ENCODE assay signal across 8 cellular contexts in the genomic region with DNA sequence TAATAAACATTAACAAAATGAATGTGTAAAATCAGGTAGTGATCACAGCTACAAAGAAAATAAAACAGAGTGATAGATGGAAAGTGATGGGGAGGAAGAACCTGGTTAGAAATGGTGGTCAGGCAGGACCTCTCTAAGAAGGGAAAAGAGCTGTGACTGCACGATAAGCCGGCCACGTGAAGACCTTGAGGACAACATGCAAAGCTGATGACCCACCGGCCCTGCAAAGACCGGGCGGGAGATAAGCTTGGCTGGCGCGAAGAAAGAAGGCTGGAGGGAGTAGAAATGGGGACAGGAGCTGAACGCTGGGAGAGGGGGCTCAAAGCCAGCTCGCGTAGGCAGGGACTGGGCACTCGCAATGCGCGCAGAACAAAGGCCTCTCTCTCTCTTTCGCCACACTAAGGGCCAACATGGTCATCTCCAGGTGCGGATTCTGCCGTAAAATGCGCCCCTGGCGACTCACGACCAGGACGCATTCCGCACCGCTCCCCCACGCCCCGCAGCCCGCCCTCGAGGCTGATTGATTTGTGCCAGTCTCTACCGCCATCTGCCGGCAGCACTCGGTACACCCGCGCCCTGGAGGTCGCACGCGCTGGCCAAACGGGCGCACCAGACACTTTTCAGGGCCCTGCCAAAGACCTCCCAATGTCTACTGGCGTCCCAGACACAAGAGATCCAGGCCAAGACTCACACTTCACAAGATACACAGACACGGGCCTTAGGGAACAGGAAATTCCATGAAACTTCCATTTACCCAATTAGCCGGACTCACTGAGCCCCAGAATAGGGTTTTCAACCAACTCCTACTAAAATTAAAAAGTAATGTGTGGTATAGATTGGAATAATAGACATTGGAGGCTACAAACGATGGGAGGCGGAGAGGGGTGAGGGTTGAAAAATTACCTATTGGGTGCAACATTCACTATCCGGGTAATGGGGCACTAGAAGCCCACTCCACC. TPM values are rescaled to one million over a fixed set of nuclear protein-coding genes. Genes with fewer than 3 reads are reported as not detected.
DNase-seq lines count a peak whose midpoint lies in the region; ATAC-seq and TF ChIP-seq lines count a peak whose summit lies in the region.

No MANE protein-coding gene starts in this region.

- peak overlapping the region; percentile 80 for H3K4me3 Mint-ChIP-seq in activated CD4-positive, alpha-beta T cell treated with anti-CD3 and anti-CD28 coated beads, Interleukin-2, amount 10 ng/mL, durations not matched to agents 24 days and 14 days
- peak overlapping the region; percentile 78 for H3K4me3 Mint-ChIP-seq in dendritic cell treated with granulocyte-macrophage colony-stimulating factor and Interleukin-4, amounts not matched to agents 40 ng/mL and 50 ng/mL, for 4 days

- peaks cover 11% of the 10 kb centered on the region for H3K4me1 Mint-ChIP-seq in activated CD4-positive, alpha-beta T cell treated with anti-CD3 and anti-CD28 coated beads, Interleukin-2, amount 10 ng/mL, durations not matched to agents 24 days and 14 days
- H3K4me1 Mint-ChIP-seq in dendritic cell treated with granulocyte-macrophage colony-stimulating factor and Interleukin-4, amounts not matched to agents 40 ng/mL and 50 ng/mL, for 4 days (ENCODE audit: low read depth), result peaks cover 12% of the 10 kb centered on the region

- H3K27me3 ChIP-seq in BE2C, result no peaks in the 10 kb centered on the region

- no peaks in the 10 kb centered on the region for H3K4me1 ChIP-seq in BE2C

- H3K36me3 Mint-ChIP-seq in activated CD4-positive, alpha-beta T cell treated with anti-CD3 and anti-CD28 coated beads, Interleukin-2, amount 10 ng/mL, durations not matched to agents 24 days and 14 days (ENCODE audit: low read depth), result no peaks in the 10 kb centered on the region
- no peaks in the 10 kb centered on the region for H3K36me3 Mint-ChIP-seq in dendritic cell treated with granulocyte-macrophage colony-stimulating factor and Interleukin-4, amounts not matched to agents 40 ng/mL and 50 ng/mL, for 4 days (ENCODE audit: low read depth)

- TF ChIP-seq CTCF in BE2C (IDR thresholded peaks at IDR 0.05; ENCODE audit: low read depth, low read length) (peak; percentile 63), lower leg skin (IDR thresholded peaks at IDR 0.05) (peak in 1 of 3 donors; percentile 82)

- intact Hi-C loops in activated CD4-positive, alpha-beta T cell treated with anti-CD3 and anti-CD28 coated beads, Interleukin-2, amount 10 ng/mL, durations not matched to agents 24 days and 14 days (cut with micrococcal nuclease), result loop anchor here (1.0 to 2.0 kb wide), 4 partner anchors 23 to 64 kb away; a partner anchor contains a TSS
- intact Hi-C loops in dendritic cell treated with granulocyte-macrophage colony-stimulating factor and Interleukin-4, amounts not matched to agents 40 ng/mL and 50 ng/mL, for 4 days (cut with micrococcal nuclease), result loop anchor here (1.0 kb wide), 1 partner anchor 58 kb away; no protein-coding TSS in a partner anchor
- intact Hi-C loops in lower leg skin (cut with DNase I; ENCODE audit: low total_unique reads), result no loop called here

- no peaks in the 10 kb centered on the region for H3K36me3 ChIP-seq in BE2C

- no peaks in the 10 kb centered on the region for H3K9me3 Mint-ChIP-seq in activated CD4-positive, alpha-beta T cell treated with anti-CD3 and anti-CD28 coated beads, Interleukin-2, amount 10 ng/mL, durations not matched to agents 24 days and 14 days
- H3K9me3 Mint-ChIP-seq in dendritic cell treated with granulocyte-macrophage colony-stimulating factor and Interleukin-4, amounts not matched to agents 40 ng/mL and 50 ng/mL, for 4 days, result no peaks in the 10 kb centered on the region

- TF ChIP-seq POLR2A in GM19099 (IDR thresholded peaks at IDR 0.05; ENCODE audit: extremely low read depth, insufficient read length, low read depth) (peak; percentile 48), lower leg skin (IDR thresholded peaks at IDR 0.05) (no peak)

- ATAC-seq in HG03432 (IDR thresholded peaks at IDR 0.05; ENCODE audit: unreplicated experiment), result peak; percentile 96

- H3K27me3 Mint-ChIP-seq in activated CD4-positive, alpha-beta T cell treated with anti-CD3 and anti-CD28 coated beads, Interleukin-2, amount 10 ng/mL, durations not matched to agents 24 days and 14 days, result peaks cover 10% of the 10 kb centered on the region
- peaks cover 25% of the 10 kb centered on the region for H3K27me3 Mint-ChIP-seq in dendritic cell treated with granulocyte-macrophage colony-stimulating factor and Interleukin-4, amounts not matched to agents 40 ng/mL and 50 ng/mL, for 4 days

- 11% methylated on average over 38 to 43 of the region's 43 CpGs for WGBS in lower leg skin, 2 donors

- DNase-seq in BE2C (peak; percentile 87), NCI-H510A (lab: John Stamatoyannopoulos, UW) (peak; percentile 86), lower leg skin (ENCODE audit: low spot score in 2 of 2) (peak; percentile 61 to 96)
- peak; percentile 96 for DNase-seq in activated CD4-positive, alpha-beta T cell treated with anti-CD3 and anti-CD28 coated beads, Interleukin-2, amount 10 ng/mL, durations not matched to agents 24 days and 14 days
- DNase-seq in stimulated activated CD4-positive, alpha-beta T cell treated with anti-CD3 and anti-CD28 coated beads, Interleukin-4, amount 100 ng/mL, for 24 hours, result peak; percentile 93

- H3K27ac Mint-ChIP-seq in activated CD4-positive, alpha-beta T cell treated with anti-CD3 and anti-CD28 coated beads, Interleukin-2, amount 10 ng/mL, durations not matched to agents 24 days and 14 days, result peak overlapping the region; percentile 42
- H3K27ac Mint-ChIP-seq in dendritic cell treated with granulocyte-macrophage colony-stimulating factor and Interleukin-4, amounts not matched to agents 40 ng/mL and 50 ng/mL, for 4 days, result peak overlapping the region; percentile 46

- H3K4me3 ChIP-seq in BE2C (ENCODE audit: low read depth, low read length) (peak overlapping the region; percentile 59), lower leg skin (ENCODE audit: low read depth, poor library complexity, severe bottlenecking) (no peak overlapping the region)

- H3K9me3 ChIP-seq in BE2C, result no peaks in the 10 kb centered on the region

RNA-seq across cellular contexts. Expression of a gene that starts 9.4 kb away (rescaled TPM):
- not detected for polyA plus RNA-seq in BE2C (2012; ENCODE audit: insufficient read depth, insufficient read length, low read depth)
- not detected in 2 replicates for total RNA-seq in activated CD4-positive, alpha-beta T cell treated with anti-CD3 and anti-CD28 coated beads, Interleukin-2, amount 10 ng/mL, durations not matched to agents 24 days and 14 days
- total RNA-seq in lower leg skin, result not detected

RNA-seq across cellular contexts. Expression of a gene that starts 23.7 kb away (rescaled TPM):
- 4.6 TPM for polyA plus RNA-seq in BE2C (2012; ENCODE audit: insufficient read depth, insufficient read length, low read depth)
- total RNA-seq in activated CD4-positive, alpha-beta T cell treated with anti-CD3 and anti-CD28 coated beads, Interleukin-2, amount 10 ng/mL, durations not matched to agents 24 days and 14 days, result 5.7 and 6.7 TPM in 2 replicates
- total RNA-seq in lower leg skin, result under 1 TPM in 3 of 4 donors, not detected in 1; 0.36 to 0.59 (median 0.52) TPM

RNA-seq across cellular contexts. Expression of a gene that starts 30.5 kb away (rescaled TPM):
- 72.9 TPM for polyA plus RNA-seq in BE2C (2012; ENCODE audit: insufficient read depth, insufficient read length, low read depth)
- total RNA-seq in activated CD4-positive, alpha-beta T cell treated with anti-CD3 and anti-CD28 coated beads, Interleukin-2, amount 10 ng/mL, durations not matched to agents 24 days and 14 days, result 23.7 and 24.6 TPM in 2 replicates
- total RNA-seq in lower leg skin, result 10 to 100 TPM in 1 of 4 donors, 1 to 10 TPM in 3; 7.3 to 10.8 (median 9.2) TPM

RNA-seq across cellular contexts. Expression of a gene that starts 39.8 kb away (rescaled TPM):
- not detected for polyA plus RNA-seq in BE2C (2012; ENCODE audit: insufficient read depth, insufficient read length, low read depth)
- not detected in 2 replicates for total RNA-seq in activated CD4-positive, alpha-beta T cell treated with anti-CD3 and anti-CD28 coated beads, Interleukin-2, amount 10 ng/mL, durations not matched to agents 24 days and 14 days
- total RNA-seq in lower leg skin, result not detected

RNA-seq across cellular contexts. Expression of a gene that starts 58.5 kb away (rescaled TPM):
- polyA plus RNA-seq in BE2C (2012; ENCODE audit: insufficient read depth, insufficient read length, low read depth), result 27.4 TPM
- 11.0 and 11.2 TPM in 2 replicates for total RNA-seq in activated CD4-positive, alpha-beta T cell treated with anti-CD3 and anti-CD28 coated beads, Interleukin-2, amount 10 ng/mL, durations not matched to agents 24 days and 14 days
- total RNA-seq in lower leg skin, result 1 to 10 TPM; 4.7 to 9.9 (median 5.4) TPM
